20 cellular contexts compared by ENCODE assay signal in genomic region chr9:81146684-81147337, GRCh38.
A peak's percentile ranks its signal among the peaks of the same experiment; 100 is the strongest.
DNase-seq lines count a peak whose midpoint lies in the region; ATAC-seq, FAIRE-seq and TF ChIP-seq lines count a peak whose summit lies in the region.
"Had no signal": no experiment of that assay in that cellular context is flagged by ENCODE, and none has a peak within 500 bp of the region (broad histone marks: within the 10 kb centered on the region; RNA-seq: fewer than 3 reads in every experiment).

No MANE protein-coding gene starts in this region.

- ATAC-seq in GM21737 (IDR thresholded peaks at IDR 0.05; ENCODE audit: unreplicated experiment) = no peak
- ATAC-seq: body of pancreas, sciatic nerve had no signal

- POLR2A ChIA-PET in RWPE1 (lab: Yijun Ruan, JAX; ENCODE audit: low non-redundant PET) = no interaction called here

- no peak for TF ChIP-seq CTCF in RWPE1 (conservative IDR thresholded peaks at IDR 0.05; ENCODE audit: low read depth)

- H3K27ac ChIP-seq in RWPE1 = no peak overlapping the region
- H3K27ac ChIP-seq: body of pancreas, esophagus squamous epithelium, HL-60, thoracic aorta had no signal

- FAIRE-seq in urothelium cell line (lab: Jason Lieb, UNC) = no peak

- DNase-seq in HS-5 (ENCODE audit: low read depth) (peak; percentile 30), RWPE1 (ENCODE audit: low spot score) (peak; percentile 95), fibroblast of peridontal ligament (ENCODE audit: extremely low read depth) (peak; percentile 63), urothelium cell line (ENCODE audit: low spot score) (peak; percentile 29), ureter (ENCODE audit: low spot score) (no peak)
- DNase-seq in stimulated activated CD4-positive, alpha-beta T cell treated with anti-CD3 and anti-CD28 coated beads, Interleukin-1b, Interleukin-23, amount 100 ng/mL, for 48 hours = no peak
- DNase-seq: body of pancreas; C1 segment of cervical spinal cord; esophagus squamous epithelium; hippocampal formation; Karpas-422; NCI-H1417 treated with DMSO at 0.1 percent for 48 hours; nucleus accumbens; SHP77 treated with DMSO at 0.1 percent for 48 hours; stimulated activated CD4-positive, alpha-beta T cell treated with anti-CD3 and anti-CD28 coated beads, Interleukin-4, amount 100 ng/mL, for 1 hour; stimulated activated CD8-positive, alpha-beta memory T cell treated with anti-CD3 and anti-CD28 coated beads, Interleukin-4, amount 100 ng/mL, for 48 hours had no signal

- CTCF ChIA-PET in RWPE1 (lab: Yijun Ruan, JAX) = interaction anchor here (0.6 kb wide), 1 partner anchor 51 kb away, joined by 3 read pairs; no protein-coding TSS in a partner anchor

Comparison
In these comparisons a context has a peak if more than half of its experiments do, and no peak if none do; other contexts are left out.
1. DNase-seq: peak in HS-5 (single experiment), RWPE1 (single experiment), fibroblast of peridontal ligament (single experiment) and urothelium cell line (single experiment); none in stimulated activated CD4-positive, alpha-beta T cell treated with anti-CD3 and anti-CD28 coated beads, Interleukin-1b, Interleukin-23, amount 100 ng/mL, for 48 hours (single experiment) and ureter (single experiment).